18 cellular contexts compared by ENCODE assay signal in the genomic region with DNA sequence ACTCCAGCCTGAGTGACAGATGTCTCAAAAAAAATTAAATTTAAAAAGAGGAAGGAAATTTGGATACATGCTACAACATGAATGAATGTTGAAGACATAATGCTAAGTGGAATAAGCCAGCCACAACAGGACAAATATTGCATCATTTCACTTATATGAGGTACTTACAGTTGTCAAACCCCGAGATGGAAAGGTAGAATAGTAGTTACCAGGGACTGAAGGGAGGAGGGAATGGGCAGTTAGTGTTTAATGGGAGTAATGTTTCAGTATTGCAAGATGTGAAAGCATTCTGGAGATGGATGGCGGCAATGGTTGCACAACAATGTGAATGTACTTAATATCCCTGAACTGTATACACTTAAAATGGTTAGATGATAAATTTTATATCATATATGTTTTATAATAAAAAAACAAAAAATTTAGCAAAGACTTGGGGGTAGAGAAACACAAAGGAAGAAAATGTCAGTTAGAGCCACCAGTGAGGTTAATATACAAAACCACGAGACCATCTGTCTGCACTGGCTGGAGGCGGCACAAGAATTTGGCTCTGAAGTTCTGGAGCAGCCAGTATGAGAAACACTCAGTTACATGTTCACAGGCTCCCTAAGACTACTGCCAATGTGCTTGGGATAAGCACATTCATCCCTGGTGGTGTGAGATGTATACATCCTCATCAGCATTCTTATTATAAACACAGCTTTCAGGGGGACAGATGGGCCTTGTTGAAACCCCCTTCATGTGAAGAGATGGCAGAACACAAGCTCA. TPM values are rescaled to one million over a fixed set of nuclear protein-coding genes. Genes with fewer than 3 reads are reported as not detected.
DNase-seq lines count a peak whose midpoint lies in the region; ATAC-seq and TF ChIP-seq lines count a peak whose summit lies in the region.
"Had no signal": no experiment of that assay in that cellular context is flagged by ENCODE, and none has a peak within 500 bp of the region (broad histone marks: within the 10 kb centered on the region; RNA-seq: fewer than 3 reads in every experiment).

No MANE protein-coding gene starts in this region.

- H3K9me1 ChIP-seq in IMR-90 (ENCODE audit: insufficient read depth, low read length), result 0 out of 2 replicates have a peak, but pooled peaks cover 3% of the 10 kb centered on the region

- H2AFZ ChIP-seq in IMR-90 (replicated peaks; ENCODE audit: low read length, poor library complexity), result no peak overlapping the region

- no peak overlapping the region for H3K27ac ChIP-seq in IMR-90 (ENCODE audit: insufficient read depth, low read length)
- H3K27ac ChIP-seq: gastrocnemius medialis, suprapubic skin, WERI-Rb-1 had no signal

- no peak overlapping the region for H3K56ac ChIP-seq in IMR-90 (ENCODE audit: extremely low read depth, insufficient read depth, low read length)

- H3K9me3 ChIP-seq in IMR-90 (ENCODE audit: control insufficient read depth, insufficient read depth, low read length), result no peaks in the 10 kb centered on the region
- H3K9me3 ChIP-seq: gastrocnemius medialis, mucosa of descending colon, suprapubic skin had no signal

- no peak overlapping the region for H3K18ac ChIP-seq in IMR-90 (ENCODE audit: low read depth, low read length)

- H4K8ac ChIP-seq in IMR-90 (ENCODE audit: low read depth in 2 of 2, low read length in 2 of 2), result no peak overlapping the region

- H4K5ac ChIP-seq in IMR-90 (ENCODE audit: low read depth, low read length), result no peak overlapping the region

- H4K91ac ChIP-seq in IMR-90 (ENCODE audit: insufficient read depth, low read depth, low read length), result no peak overlapping the region; the same call in 1 of the 2 replicates

- TF ChIP-seq RAD21 in IMR-90 (IDR thresholded peaks at IDR 0.05; ENCODE audit: low read length), result no peak

- H2AK5ac ChIP-seq in IMR-90 (ENCODE audit: low read depth, low read length), result peak overlapping the region; percentile 56; the same call in 1 of the 2 replicates

- H3K4me2 ChIP-seq in IMR-90 (ENCODE audit: low read depth, low read length), result no peak overlapping the region

- ATAC-seq in IMR-90 (ENCODE audit: low read depth) (peak; percentile 38), HG02571 (IDR thresholded peaks at IDR 0.05; ENCODE audit: unreplicated experiment) (no peak)
- ATAC-seq: activated T-cell treated with anti-CD3 and anti-CD28 coated beads, Interleukin-2, amount 50 U/mL, for 4 hours; mucosa of descending colon; sciatic nerve had no signal

- H3K27me3 ChIP-seq in IMR-90 (ENCODE audit: control insufficient read depth, insufficient read depth, low read length), result no peaks in the 10 kb centered on the region
- H3K27me3 ChIP-seq: gastrocnemius medialis, suprapubic skin had no signal

- no peak overlapping the region for H2AK9ac ChIP-seq in IMR-90 (replicated peaks; ENCODE audit: low read depth, low read length, poor library complexity)

- intact Hi-C loops in IMR-90 (cut with micrococcal nuclease), result loop anchor here (5.0 kb wide), 3 partner anchors 327 to 1247 kb away; no protein-coding TSS in a partner anchor

- in situ Hi-C loops in IMR-90 (cut with MboI; ENCODE audit: low sequenced_read_pairs), result loop anchor here (10.0 kb wide), 1 partner anchor 1160 kb away; a partner anchor contains a TSS

- H3K4me3 ChIP-seq in IMR-90 (ENCODE audit: insufficient read depth, low read depth, low read length) (no peak overlapping the region), choroid plexus epithelial cell (ENCODE audit: low read depth, low read length) (no peak overlapping the region)
- H3K4me3 ChIP-seq: gastrocnemius medialis, mucosa of descending colon, suprapubic skin had no signal

- no peak overlapping the region; the same call in 1 of the 2 replicates for H3K23ac ChIP-seq in IMR-90 (ENCODE audit: low read depth, low read length)

- H2BK15ac ChIP-seq in IMR-90 (ENCODE audit: low read depth, low read length), result no peak overlapping the region; the same call in 2 of the 3 replicates

- H3K4me1 ChIP-seq in IMR-90 (ENCODE audit: control insufficient read depth, insufficient read depth, low read length), result peaks cover 6% of the 10 kb centered on the region; the same call in 1 of the 2 replicates
- H3K4me1 ChIP-seq: gastrocnemius medialis, suprapubic skin had no signal

- 0 out of 2 replicates have a peak overlapping the region, but pooled peaks have one; percentile 29 for H3K14ac ChIP-seq in IMR-90 (replicated peaks; ENCODE audit: low read depth, low read length)

- dilution Hi-C loops in IMR-90 (cut with HindIII; ENCODE audit: low sequenced_read_pairs, unreplicated experiment), result no loop called here

- peak overlapping the region; percentile 7; the same call in 1 of the 2 replicates for H2BK20ac ChIP-seq in IMR-90 (ENCODE audit: low read depth, low read length)

- TF ChIP-seq CTCF in IMR-90 (conservative IDR thresholded peaks at IDR 0.05; ENCODE audit: low read depth, low read length) (no peak), choroid plexus epithelial cell (conservative IDR thresholded peaks at IDR 0.05; ENCODE audit: low read depth, low read length) (no peak)

- H3K4ac ChIP-seq in IMR-90 (ENCODE audit: low read depth, low read length), result no peak overlapping the region

- H2BK5ac ChIP-seq in IMR-90 (ENCODE audit: low read depth, low read length, poor library complexity, severe bottlenecking), result no peak overlapping the region

- no peak overlapping the region for H3K9ac ChIP-seq in IMR-90 (ENCODE audit: low read depth, low read length)

- DNase-seq in AG20443 (ENCODE audit: low spot score), result peak; percentile 50
- peak; percentile 61 for DNase-seq in IMR-90
- peak; percentile 77 for DNase-seq in NOMO-1 treated with dmso at 0.1 percent for 144 hours (lab: John Stamatoyannopoulos, UW; ENCODE audit: unreplicated experiment)
- DNase-seq in choroid plexus epithelial cell (ENCODE audit: low read depth), result peak; percentile 74
- DNase-seq in NCI-H226, result no peak
- no peak for DNase-seq in NCI-H748 treated with DMSO at 0.1 percent for 48 hours (lab: John Stamatoyannopoulos, UW)
- DNase-seq in GM19240 (ENCODE audit: insufficient read length, low spot score), result no peak
- DNase-seq: activated CD4-positive, alpha-beta memory T cell treated with anti-CD3 and anti-CD28 coated beads for 36 hours; activated T-cell treated with anti-CD3 and anti-CD28 coated beads, Interleukin-2, amount 50 U/mL, for 4 hours; gastrocnemius medialis; HCEC 1CT; mucosa of descending colon; NCI-H1105 treated with DMSO at 0.1 percent for 48 hours; nucleus accumbens; WERI-Rb-1 had no signal

- BruUV-seq in IMR-90 (replicated peaks; lab: Mats Ljungman, UMichigan), result no TSS peak

- H3K36me3 ChIP-seq in IMR-90 (ENCODE audit: control insufficient read depth, insufficient read depth, low read length), result no peaks in the 10 kb centered on the region
- H3K36me3 ChIP-seq: gastrocnemius medialis, WERI-Rb-1 had no signal

- POLR2A ChIA-PET in IMR-90 (lab: Charles Lee; ENCODE audit: unreplicated experiment), result no interaction called here

- WGBS in IMR-90 (ENCODE audit: extremely low coverage in 2 of 2, insufficient read length in 1 of 2), 2 experiments, result no CpG with 5 or more reads among the region's 4 CpGs

- H4K20me1 ChIP-seq in IMR-90 (ENCODE audit: insufficient read depth, low read length), result no peaks in the 10 kb centered on the region

- no peak overlapping the region; the same call in 1 of the 2 replicates for H2BK120ac ChIP-seq in IMR-90 (ENCODE audit: low read depth, low read length)

- H3K79me1 ChIP-seq in IMR-90 (ENCODE audit: low read depth in 1 of 2, low read length in 2 of 2), result no peaks in the 10 kb centered on the region

- TF ChIP-seq POLR2A in IMR-90 (IDR thresholded peaks at IDR 0.05; ENCODE audit: low read depth, low read length), result no peak

- CTCF ChIA-PET in IMR-90 (lab: Yijun Ruan, JAX), result no interaction called here

TF ChIP-seq in IMR-90, 13 proteins besides CTCF, POLR2A, EP300 and RAD21:
- TF ChIP-seq MAZ (IDR thresholded peaks at IDR 0.05; ENCODE audit: borderline replicate concordance, low read depth, low read length), result no peak
- TF ChIP-seq FOS (IDR thresholded peaks at IDR 0.05; ENCODE audit: low read depth, low read length), result no peak
- TF ChIP-seq CEBPB (IDR thresholded peaks at IDR 0.05; ENCODE audit: low read depth, low read length), result peak; percentile 74
- no peak for TF ChIP-seq NFE2L2 (IDR thresholded peaks at IDR 0.05; ENCODE audit: low read depth, low read length)
- TF ChIP-seq SMC3 (IDR thresholded peaks at IDR 0.05; ENCODE audit: low read depth, low read length), result no peak
- no peak for TF ChIP-seq MXI1 (IDR thresholded peaks at IDR 0.05; ENCODE audit: borderline replicate concordance, low read depth, low read length)
- no peak for TF ChIP-seq BHLHE40 (IDR thresholded peaks at IDR 0.05; ENCODE audit: low read depth, low read length)
- TF ChIP-seq CHD1 (IDR thresholded peaks at IDR 0.05; ENCODE audit: low read depth, low read length), result no peak

RNA-seq across cellular contexts. Expression of a gene that starts 37.0 kb away (rescaled TPM):
- total RNA-seq in IMR-90 (2012; rRNA removed), result 3,186 and 3,189 TPM in 2 replicates
- polyA plus RNA-seq in IMR-90 (2012; rRNA removed), result 3,318 and 3,819 TPM in 2 replicates
- polyA plus RNA-seq in IMR-90 (2012; cell fraction: cytosol; rRNA removed), result 1,266 and 2,055 TPM in 2 replicates
- polyA plus RNA-seq in IMR-90 (2012; cell fraction: nucleus; rRNA removed; ENCODE audit: low replicate concordance), result 210 and 1,618 TPM in 2 replicates

Comparison
In these comparisons a context has a peak if more than half of its experiments do, and no peak if none do; other contexts are left out.
1. DNase-seq: peak in AG20443 (single experiment), IMR-90 (single experiment), NOMO-1 treated with dmso at 0.1 percent for 144 hours (single experiment) and choroid plexus epithelial cell (single experiment); none in NCI-H226 (single experiment), NCI-H748 treated with DMSO at 0.1 percent for 48 hours (single experiment) and GM19240 (single experiment).